ENCODE assay signal across 17 cellular contexts in the genomic region with DNA sequence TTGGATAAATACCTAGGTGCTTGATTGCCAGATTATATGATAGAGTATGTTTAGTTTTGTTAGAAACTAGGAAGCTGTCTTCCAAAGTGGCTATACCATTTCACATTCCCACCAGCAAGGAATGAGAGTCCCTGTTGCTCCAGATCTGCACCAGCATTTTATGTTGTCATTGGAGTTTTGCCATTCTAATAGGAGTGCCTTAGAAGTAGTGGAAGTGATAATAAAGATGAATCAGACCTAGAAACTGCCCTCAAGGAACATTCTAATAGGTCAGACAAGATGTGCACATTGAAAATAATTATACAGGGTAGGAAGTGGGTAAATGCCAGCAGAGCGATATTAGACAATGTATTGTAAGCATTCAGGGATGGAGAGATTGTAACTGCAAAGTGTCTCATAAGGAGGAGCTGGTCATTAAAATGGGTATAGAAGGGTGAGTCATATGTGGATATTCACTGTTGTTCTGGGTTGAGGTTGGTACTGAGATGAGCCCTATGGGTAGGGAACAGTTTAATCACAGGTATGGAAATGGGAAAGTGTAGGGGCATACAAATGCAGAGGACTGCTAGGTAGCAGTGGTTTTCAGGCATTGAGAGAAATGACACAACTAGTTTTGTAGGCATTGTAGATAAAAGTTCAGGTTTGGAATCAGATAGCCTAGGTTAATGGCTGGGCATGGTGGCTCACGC.
DNase-seq lines count a peak whose midpoint lies in the region; ATAC-seq and TF ChIP-seq lines count a peak whose summit lies in the region.
"Had no signal": no experiment of that assay in that cellular context is flagged by ENCODE, and none has a peak within 500 bp of the region (broad histone marks: within the 10 kb centered on the region; RNA-seq: fewer than 3 reads in every experiment).

No MANE protein-coding gene starts in this region.

- no peak for TF ChIP-seq CTCF in MCF 10A (IDR thresholded peaks at IDR 0.05; ENCODE audit: unreplicated experiment)
- no peak for TF ChIP-seq CTCF in breast epithelium (IDR thresholded peaks at IDR 0.05)
- no peak for TF ChIP-seq CTCF in astrocyte of the cerebellum (IDR thresholded peaks at IDR 0.05; ENCODE audit: low read depth, low read length, missing control alignments)
- TF ChIP-seq CTCF in foreskin keratinocyte (conservative IDR thresholded peaks at IDR 0.05) = no peak

- H3K9me3 ChIP-seq in breast epithelium (no peaks in the 10 kb centered on the region), HAP-1 (no peaks in the 10 kb centered on the region)
- H3K9me3 ChIP-seq: prostate gland, uterus had no signal

- no peaks in the 10 kb centered on the region for H3K9me3 Mint-ChIP-seq in MCF 10A (ENCODE audit: unreplicated experiment)
- H3K9me3 Mint-ChIP-seq: central memory CD8-positive, alpha-beta T cell; immature natural killer cell had no signal

- BruUV-seq in MCF 10A (replicated peaks; lab: Mats Ljungman, UMichigan) = no TSS peak

- H3K36me3 ChIP-seq in breast epithelium = no peaks in the 10 kb centered on the region
- H3K36me3 ChIP-seq in HAP-1 (replicated peaks) = no peaks in the 10 kb centered on the region
- H3K36me3 ChIP-seq: prostate gland, uterus had no signal

- H3K4me3 Mint-ChIP-seq in MCF 10A (ENCODE audit: unreplicated experiment) = no peak overlapping the region
- H3K4me3 Mint-ChIP-seq: central memory CD8-positive, alpha-beta T cell; immature natural killer cell had no signal

- H3K27ac ChIP-seq in breast epithelium (no peak overlapping the region), foreskin keratinocyte (no peak overlapping the region)
- H3K27ac ChIP-seq: prostate gland, uterus had no signal

- no peaks in the 10 kb centered on the region for H3K4me1 ChIP-seq in breast epithelium
- peaks cover 12% of the 10 kb centered on the region for H3K4me1 ChIP-seq in foreskin keratinocyte
- peaks cover 7% of the 10 kb centered on the region for H3K4me1 ChIP-seq in HAP-1
- H3K4me1 ChIP-seq: prostate gland, uterus had no signal

- ATAC-seq in foreskin keratinocyte (peak; percentile 85), GM21737 (IDR thresholded peaks at IDR 0.05; ENCODE audit: unreplicated experiment) (no peak), HG03432 (IDR thresholded peaks at IDR 0.05; ENCODE audit: unreplicated experiment) (no peak)

- no peak for TF ChIP-seq POLR2A in breast epithelium (IDR thresholded peaks at IDR 0.05)

- peak; percentile 67 for DNase-seq in MCF 10A (ENCODE audit: unreplicated experiment)
- DNase-seq in breast epithelium (ENCODE audit: low spot score in 2 of 2) = no peak
- DNase-seq in astrocyte of the cerebellum (ENCODE audit: low read depth) = peak; percentile 16
- peak; percentile 50 to 79 for DNase-seq in foreskin keratinocyte
- DNase-seq in HAP-1 (ENCODE audit: low spot score in 2 of 2) = no peak
- no peak for DNase-seq in NCI-H2196 (lab: John Stamatoyannopoulos, UW; ENCODE audit: unreplicated experiment)
- DNase-seq: activated CD4-positive, CD25-positive, alpha-beta regulatory T cell; AML-193; DMS79 treated with DMSO at 0.1 percent for 48 hours; NCI-H2171; SW 1271; uterus had no signal

- H3K27me3 Mint-ChIP-seq in MCF 10A (ENCODE audit: insufficient read depth, unreplicated experiment) = no peaks in the 10 kb centered on the region
- H3K27me3 Mint-ChIP-seq: central memory CD8-positive, alpha-beta T cell had no signal

- peaks cover 18% of the 10 kb centered on the region for H3K36me3 Mint-ChIP-seq in MCF 10A (ENCODE audit: insufficient read depth, unreplicated experiment)

- POLR2A ChIA-PET in MCF 10A (lab: Yijun Ruan, JAX) = interaction anchor here (0.7 to 1.6 kb wide), 4 partner anchors 26 to 82 kb away, joined by 3 to 5 read pairs (median 4); partner anchors contain the start of gene SIX4

- no peak overlapping the region for H3K4me3 ChIP-seq in breast epithelium
- H3K4me3 ChIP-seq in astrocyte of the cerebellum (ENCODE audit: low read depth, low read length) = no peak overlapping the region
- H3K4me3 ChIP-seq in HAP-1 = no peak overlapping the region
- H3K4me3 ChIP-seq: prostate gland, uterus had no signal

- intact Hi-C loops in MCF 10A (cut with micrococcal nuclease) (loop anchor here (10.0 kb wide), 1 partner anchor 71 kb away; the partner anchor contains the start of gene MNAT1), breast epithelium (cut with DNase I; ENCODE audit: low total_unique reads) (no loop called here)

- no peaks in the 10 kb centered on the region for H3K27me3 ChIP-seq in breast epithelium
- H3K27me3 ChIP-seq in foreskin keratinocyte = no peaks in the 10 kb centered on the region
- H3K27me3 ChIP-seq in HAP-1 (ENCODE audit: low read depth) = no peaks in the 10 kb centered on the region
- H3K27me3 ChIP-seq: uterus had no signal

- H3K27ac Mint-ChIP-seq in MCF 10A (ENCODE audit: low read depth, unreplicated experiment) = peak overlapping the region; percentile 2

- H3K4me1 Mint-ChIP-seq in MCF 10A (ENCODE audit: insufficient read depth, unreplicated experiment) = peaks cover 20% of the 10 kb centered on the region
- H3K4me1 Mint-ChIP-seq: central memory CD8-positive, alpha-beta T cell; immature natural killer cell had no signal

- CTCF ChIA-PET in MCF 10A (lab: Yijun Ruan, JAX) = interaction anchor here (1.0 kb wide), 1 partner anchor 72 kb away, joined by 3 read pairs; no protein-coding TSS in a partner anchor

- in situ Hi-C loops in astrocyte of the cerebellum (cut with HindIII; ENCODE audit: low sequenced_read_pairs) = no loop called here
- in situ Hi-C loops in HAP-1 (cut with MboI; ENCODE audit: low sequenced_read_pairs) = no loop called here

Comparison
In these comparisons a context has a peak if more than half of its experiments do, and no peak if none do; other contexts are left out.
1. DNase-seq: peak in MCF 10A (single experiment), astrocyte of the cerebellum (single experiment) and foreskin keratinocyte (2 of 2); none in breast epithelium (0 of 2), HAP-1 (0 of 2) and NCI-H2196 (single experiment).